ENCODE assay signal across 27 cellular contexts in the genomic region with DNA sequence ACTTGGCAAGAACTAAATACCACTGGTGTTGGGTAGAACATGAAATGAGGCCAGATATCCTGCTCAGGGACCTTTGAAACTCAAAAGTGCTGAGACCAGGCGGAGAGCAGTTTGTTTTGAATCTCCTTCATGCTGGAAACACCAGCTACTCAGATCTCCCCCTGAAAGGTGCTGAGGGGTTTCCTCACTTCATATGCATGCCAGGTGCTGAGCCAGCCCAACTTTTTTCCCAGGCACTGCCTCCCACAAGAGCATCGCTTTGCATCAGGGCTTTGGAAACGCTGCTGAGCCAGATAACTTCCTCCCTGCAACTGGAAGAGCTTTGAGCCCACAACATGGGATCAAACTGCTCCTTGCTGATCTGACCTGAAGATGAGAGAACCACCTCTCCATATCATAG. TPM values are rescaled to one million over a fixed set of nuclear protein-coding genes. Genes with fewer than 3 reads are reported as not detected.
"Had no signal": no experiment of that assay in that cellular context is flagged by ENCODE, and none has a peak within 500 bp of the region (broad histone marks: within the 10 kb centered on the region; RNA-seq: fewer than 3 reads in every experiment).

No MANE protein-coding gene starts in this region.

- H3K4me1 ChIP-seq: esophagus muscularis mucosa, foreskin keratinocyte, gastroesophageal sphincter, heart left ventricle, left lung, parathyroid adenoma, right lobe of liver, tibial nerve, upper lobe of right lung, uterus had no signal

- H3K4me1 Mint-ChIP-seq: naive thymus-derived CD4-positive, alpha-beta T cell; nephron had no signal

- H2AFZ ChIP-seq: hepatocyte, parathyroid adenoma had no signal

- ATAC-seq: foreskin keratinocyte; gastroesophageal sphincter; heart left ventricle; left lung; naive thymus-derived CD4-positive, alpha-beta T cell; stimulated activated naive B cell treated with anti-CD40 and anti-IgM and Interleukin-4, amounts not matched to agents 10 μg/mL and 1 μg/mL and 100 μg/mL, for 72 hours; upper lobe of right lung had no signal

- H3K27ac ChIP-seq: dorsolateral prefrontal cortex, esophagus muscularis mucosa, foreskin keratinocyte, gastroesophageal sphincter, heart left ventricle, hepatocyte, left lung, parathyroid adenoma, right lobe of liver, thoracic aorta, tibial nerve, upper lobe of right lung, uterus had no signal

- H3K4me2 ChIP-seq: hepatocyte had no signal

- H3K36me3 ChIP-seq: esophagus muscularis mucosa, gastroesophageal sphincter, heart left ventricle, left lung, right lobe of liver, thoracic aorta, tibial nerve, upper lobe of right lung, uterus had no signal

- H3K9me3 ChIP-seq: right lobe of liver, thoracic aorta, uterus had no signal

- H3K4me3 Mint-ChIP-seq: naive thymus-derived CD4-positive, alpha-beta T cell; nephron; stimulated activated naive B cell treated with anti-CD40 and anti-IgM and Interleukin-4, amounts not matched to agents 10 μg/mL and 1 μg/mL and 100 μg/mL, for 72 hours; stimulated activated naive CD8-positive, alpha-beta T cell treated with anti-CD3 and anti-CD28 coated beads, Interleukin-15, Interleukin-2, amounts not matched to agents 100 ng/mL and 50 ng/mL, for 24 hours had no signal

- DNase-seq: dorsolateral prefrontal cortex; effector CD4-positive, alpha-beta T cell; foreskin keratinocyte; heart left ventricle; kidney; left lung; mammary epithelial cell; mesendoderm; midbrain; naive thymus-derived CD4-positive, alpha-beta T cell; occipital lobe; right lobe of liver; small intestine; stimulated activated CD4-positive, alpha-beta T cell treated with anti-CD3 and anti-CD28 coated beads, Interleukin-15, amount 100 ng/mL, for 24 hours; stimulated activated CD4-positive, alpha-beta T cell treated with anti-CD3 and anti-CD28 coated beads, Interleukin-2, amount 100 ng/mL, for 48 hours; stimulated activated naive B cell treated with anti-CD40 and anti-IgM and Interleukin-4, amounts not matched to agents 10 μg/mL and 1 μg/mL and 100 μg/mL, for 72 hours; upper lobe of right lung; uterus had no signal

- H3K27ac Mint-ChIP-seq: naive thymus-derived CD4-positive, alpha-beta T cell; nephron; progenitor cell of endocrine pancreas; stimulated activated naive B cell treated with anti-CD40 and anti-IgM and Interleukin-4, amounts not matched to agents 10 μg/mL and 1 μg/mL and 100 μg/mL, for 72 hours; stimulated activated naive CD8-positive, alpha-beta T cell treated with anti-CD3 and anti-CD28 coated beads, Interleukin-15, Interleukin-2, amounts not matched to agents 100 ng/mL and 50 ng/mL, for 24 hours had no signal

- H3K27me3 ChIP-seq: foreskin keratinocyte, hepatocyte, right lobe of liver, tibial nerve, uterus had no signal

- H3K79me2 ChIP-seq: hepatocyte, parathyroid adenoma had no signal

- H3K9ac ChIP-seq: parathyroid adenoma had no signal

- H3K4me3 ChIP-seq: dorsolateral prefrontal cortex, esophagus muscularis mucosa, gastroesophageal sphincter, heart left ventricle, hepatocyte, left lung, right lobe of liver, thoracic aorta, tibial nerve, upper lobe of right lung, uterus had no signal

RNA-seq across cellular contexts. Expression of a gene that starts 13.7 kb away (rescaled TPM):
- total RNA-seq: foreskin keratinocyte had no signal
- polyA plus RNA-seq: foreskin keratinocyte; naive thymus-derived CD4-positive, alpha-beta T cell had no signal
